In genomic region chr1:7285856-7286454, GRCh38 we compare ENCODE assay signal across 18 cellular contexts.
DNase-seq lines count a peak whose midpoint lies in the region; ATAC-seq, FAIRE-seq and TF ChIP-seq lines count a peak whose summit lies in the region.
"Had no signal": no experiment of that assay in that cellular context is flagged by ENCODE, and none has a peak within 500 bp of the region (broad histone marks: within the 10 kb centered on the region; RNA-seq: fewer than 3 reads in every experiment).

No MANE protein-coding gene starts in this region.

- POLR2A ChIA-PET in IMR-90 (lab: Charles Lee; ENCODE audit: unreplicated experiment) = no interaction called here
- POLR2A ChIA-PET in naive thymus-derived CD4-positive, alpha-beta T cell (lab: Charles Lee) = no interaction called here

- in situ Hi-C loops in IMR-90 (cut with MboI; ENCODE audit: low sequenced_read_pairs) = no loop called here

- H3K56ac ChIP-seq in IMR-90 (ENCODE audit: extremely low read depth, insufficient read depth, low read length) = no peak overlapping the region

- H2AFZ ChIP-seq in IMR-90 (replicated peaks; ENCODE audit: low read length, poor library complexity) (no peak overlapping the region), astrocyte (ENCODE audit: low read depth, low read length) (no peak overlapping the region)

- H2BK120ac ChIP-seq in IMR-90 (ENCODE audit: low read depth, low read length) = peak overlapping the region; percentile 91; the same call in 1 of the 2 replicates

- H3K27me3 Mint-ChIP-seq in astrocyte (ENCODE audit: low read depth, unreplicated experiment) (peaks cover 4% of the 10 kb centered on the region), osteocyte (ENCODE audit: unreplicated experiment) (no peaks in the 10 kb centered on the region)
- H3K27me3 Mint-ChIP-seq in naive thymus-derived CD4-positive, alpha-beta T cell = peaks cover 2 to 52% (median 36%) of the 10 kb centered on the region in 5 donors

- H3K27me3 ChIP-seq in IMR-90 (ENCODE audit: control insufficient read depth, insufficient read depth, low read length) (no peaks in the 10 kb centered on the region), astrocyte (ENCODE audit: insufficient read depth, low read length) (no peaks in the 10 kb centered on the region), esophagus muscularis mucosa (no peaks in the 10 kb centered on the region)
- no peaks in the 10 kb centered on the region for H3K27me3 ChIP-seq in naive thymus-derived CD4-positive, alpha-beta T cell (ENCODE audit: control insufficient read depth in 2 of 2, insufficient read depth in 2 of 2, low read length in 2 of 2)

- H3K27ac ChIP-seq in IMR-90 (ENCODE audit: insufficient read depth, low read length) = no peak overlapping the region
- H3K27ac ChIP-seq in astrocyte (ENCODE audit: low read depth, low read length) = no peak overlapping the region
- H3K27ac ChIP-seq in esophagus muscularis mucosa (replicated peaks in 1 of 4) = no peak overlapping the region
- no peak overlapping the region for H3K27ac ChIP-seq in naive thymus-derived CD4-positive, alpha-beta T cell (ENCODE audit: low read depth, low read length)

- H3K23ac ChIP-seq in IMR-90 (ENCODE audit: low read depth, low read length) = no peak overlapping the region

- H3K79me1 ChIP-seq in IMR-90 (ENCODE audit: low read depth in 1 of 2, low read length in 2 of 2) = no peaks in the 10 kb centered on the region

- H2BK15ac ChIP-seq in IMR-90 (ENCODE audit: low read depth, low read length) = peak overlapping the region; percentile 40; the same call in 2 of the 3 replicates

- H3K36me3 ChIP-seq in IMR-90 (ENCODE audit: control insufficient read depth, insufficient read depth, low read length) = no peaks in the 10 kb centered on the region
- no peaks in the 10 kb centered on the region for H3K36me3 ChIP-seq in astrocyte (ENCODE audit: insufficient read depth, low read length)
- H3K36me3 ChIP-seq in esophagus muscularis mucosa = no peaks in the 10 kb centered on the region
- no peaks in the 10 kb centered on the region for H3K36me3 ChIP-seq in naive thymus-derived CD4-positive, alpha-beta T cell (ENCODE audit: control insufficient read depth in 2 of 3, insufficient read depth in 3 of 3, low read length in 3 of 3)

- H3K14ac ChIP-seq in IMR-90 (replicated peaks; ENCODE audit: low read depth, low read length) = no peak overlapping the region

- CTCF ChIA-PET in IMR-90 (lab: Yijun Ruan, JAX) = no interaction called here
- CTCF ChIA-PET in naive thymus-derived CD4-positive, alpha-beta T cell (lab: Charles Lee) = no interaction called here

- peaks cover 21% of the 10 kb centered on the region for H3K9me1 ChIP-seq in IMR-90 (ENCODE audit: insufficient read depth, low read length)

- dilution Hi-C loops in IMR-90 (cut with HindIII; ENCODE audit: low sequenced_read_pairs, unreplicated experiment) = no loop called here

- H3K36me3 Mint-ChIP-seq in astrocyte (ENCODE audit: low read depth, unreplicated experiment) = peaks cover 6% of the 10 kb centered on the region
- H3K36me3 Mint-ChIP-seq in osteocyte (ENCODE audit: unreplicated experiment) = no peaks in the 10 kb centered on the region
- H3K36me3 Mint-ChIP-seq in naive thymus-derived CD4-positive, alpha-beta T cell = no peaks in the 10 kb centered on the region
- H3K36me3 Mint-ChIP-seq: CD4-positive, alpha-beta memory T cell had no signal

- H2BK20ac ChIP-seq in IMR-90 (ENCODE audit: low read depth, low read length) = peak overlapping the region; percentile 71; the same call in 1 of the 2 replicates

- H3K4ac ChIP-seq in IMR-90 (ENCODE audit: low read depth, low read length) = 0 out of 2 replicates have a peak overlapping the region, but pooled peaks have one; percentile 49

- no peak overlapping the region for H3K9ac ChIP-seq in IMR-90 (ENCODE audit: low read depth, low read length)
- no peak overlapping the region for H3K9ac ChIP-seq in astrocyte (ENCODE audit: low read length)

- H3K9me3 ChIP-seq in IMR-90 (ENCODE audit: control insufficient read depth, insufficient read depth, low read length) (0 out of 2 replicates have a peak, but pooled peaks cover 3% of the 10 kb centered on the region), astrocyte (ENCODE audit: insufficient read depth, low read depth, low read length) (no peaks in the 10 kb centered on the region), esophagus muscularis mucosa (no peaks in the 10 kb centered on the region)
- no peaks in the 10 kb centered on the region for H3K9me3 ChIP-seq in naive thymus-derived CD4-positive, alpha-beta T cell (ENCODE audit: control insufficient read depth in 2 of 3, low read length in 3 of 3)

- ATAC-seq in IMR-90 (ENCODE audit: low read depth) = no peak
- ATAC-seq in naive thymus-derived CD4-positive, alpha-beta T cell = no peak
- ATAC-seq in SK-N-SH treated with all-trans-retinoic acid at 6 μM for 48 hours = no peak

- TF ChIP-seq POLR2A in IMR-90 (IDR thresholded peaks at IDR 0.05; ENCODE audit: low read depth, low read length) = no peak
- no peak for TF ChIP-seq POLR2A in esophagus muscularis mucosa (IDR thresholded peaks at IDR 0.05; ENCODE audit: low read depth)

- H3K4me1 Mint-ChIP-seq in astrocyte (ENCODE audit: low read depth, unreplicated experiment) = peaks cover 9% of the 10 kb centered on the region
- peaks cover 16% of the 10 kb centered on the region for H3K4me1 Mint-ChIP-seq in osteocyte (ENCODE audit: unreplicated experiment)
- H3K4me1 Mint-ChIP-seq in naive thymus-derived CD4-positive, alpha-beta T cell = peaks cover 0 to 5% (median 0%) of the 10 kb centered on the region in 7 donors
- H3K4me1 Mint-ChIP-seq: CD4-positive, alpha-beta memory T cell had no signal

- H3K9me3 Mint-ChIP-seq in astrocyte (ENCODE audit: unreplicated experiment) = peaks cover 12% of the 10 kb centered on the region
- no peaks in the 10 kb centered on the region for H3K9me3 Mint-ChIP-seq in osteocyte (ENCODE audit: unreplicated experiment)
- H3K9me3 Mint-ChIP-seq in naive thymus-derived CD4-positive, alpha-beta T cell = peaks cover 0 to 11% (median 1%) of the 10 kb centered on the region in 11 donors

- H4K91ac ChIP-seq in IMR-90 (ENCODE audit: insufficient read depth, low read depth, low read length) = peak overlapping the region; percentile 69

- H3K27ac Mint-ChIP-seq in astrocyte (ENCODE audit: unreplicated experiment) = peak overlapping the region; percentile 83
- no peak overlapping the region for H3K27ac Mint-ChIP-seq in osteocyte (ENCODE audit: unreplicated experiment)
- H3K27ac Mint-ChIP-seq in naive thymus-derived CD4-positive, alpha-beta T cell = no peak overlapping the region
- H3K27ac Mint-ChIP-seq: CD4-positive, alpha-beta memory T cell had no signal

- no peak overlapping the region for H3K18ac ChIP-seq in IMR-90 (ENCODE audit: low read depth, low read length)

- H4K20me1 ChIP-seq in IMR-90 (ENCODE audit: insufficient read depth, low read length) (no peaks in the 10 kb centered on the region), astrocyte (ENCODE audit: insufficient read depth, low read length) (no peaks in the 10 kb centered on the region)

- no peaks in the 10 kb centered on the region for H3K79me2 ChIP-seq in astrocyte (ENCODE audit: insufficient read depth, low read length)

- peak overlapping the region in 1 of 2 experiments; percentile 25; a peak in 1 of 4 replicates for H4K8ac ChIP-seq in IMR-90 (ENCODE audit: low read depth in 2 of 2, low read length in 2 of 2)

- WGBS in IMR-90 (ENCODE audit: extremely low coverage in 2 of 2, insufficient read length in 1 of 2), 2 experiments = 94% methylated on average over 8 of the region's 10 CpGs; no CpG with 5 or more reads in 1 of the 2 experiments
- WGBS in esophagus muscularis mucosa = 91% methylated on average over 9 of the region's 10 CpGs

- no peak overlapping the region for H4K5ac ChIP-seq in IMR-90 (ENCODE audit: low read depth, low read length)

- TF ChIP-seq CTCF in IMR-90 (conservative IDR thresholded peaks at IDR 0.05; ENCODE audit: low read depth, low read length) = no peak
- TF ChIP-seq CTCF in astrocyte (IDR thresholded peaks at IDR 0.05; ENCODE audit: insufficient read depth, low read depth, low read length) = no peak
- TF ChIP-seq CTCF in esophagus muscularis mucosa (IDR thresholded peaks at IDR 0.05) = no peak
- no peak for TF ChIP-seq CTCF in osteocyte (IDR thresholded peaks at IDR 0.05)

- FAIRE-seq in astrocyte (lab: Jason Lieb, UNC) = no peak
- FAIRE-seq: G401.6, GM12892 had no signal

- intact Hi-C loops in IMR-90 (cut with micrococcal nuclease) (no loop called here), esophagus muscularis mucosa (cut with DNase I) (no loop called here)
- intact Hi-C loops in naive thymus-derived CD4-positive, alpha-beta T cell (cut with micrococcal nuclease) = no loop called here

- no peak overlapping the region for H3K4me3 Mint-ChIP-seq in astrocyte (ENCODE audit: unreplicated experiment)
- no peak overlapping the region for H3K4me3 Mint-ChIP-seq in osteocyte (ENCODE audit: unreplicated experiment)
- no peak overlapping the region for H3K4me3 Mint-ChIP-seq in naive thymus-derived CD4-positive, alpha-beta T cell
- H3K4me3 Mint-ChIP-seq: CD4-positive, alpha-beta memory T cell had no signal

- peak overlapping the region; percentile 83 for H2AK5ac ChIP-seq in IMR-90 (ENCODE audit: low read depth, low read length)

- H2AK9ac ChIP-seq in IMR-90 (replicated peaks; ENCODE audit: low read depth, low read length, poor library complexity) = peak overlapping the region; percentile 33

- no peak for TF ChIP-seq RAD21 in IMR-90 (IDR thresholded peaks at IDR 0.05; ENCODE audit: low read length)

- H3K4me2 ChIP-seq in IMR-90 (ENCODE audit: low read depth, low read length) (no peak overlapping the region), astrocyte (ENCODE audit: low read length) (no peak overlapping the region)

- H3K4me1 ChIP-seq in IMR-90 (ENCODE audit: control insufficient read depth, insufficient read depth, low read length) (peaks cover 20% of the 10 kb centered on the region), astrocyte (ENCODE audit: insufficient read depth, low read length) (peaks cover 24% of the 10 kb centered on the region), esophagus muscularis mucosa (peaks cover 0 to 2% (median 1%) of the 10 kb centered on the region in 4 donors)
- H3K4me1 ChIP-seq in naive thymus-derived CD4-positive, alpha-beta T cell (ENCODE audit: control insufficient read depth in 2 of 2, insufficient read depth in 2 of 2, low read length in 2 of 2) = no peaks in the 10 kb centered on the region

- H3K4me3 ChIP-seq in IMR-90 (ENCODE audit: insufficient read depth, low read depth, low read length) (no peak overlapping the region), astrocyte (ENCODE audit: insufficient read depth, low read depth, low read length) (no peak overlapping the region), esophagus muscularis mucosa (no peak overlapping the region)
- no peak overlapping the region for H3K4me3 ChIP-seq in naive thymus-derived CD4-positive, alpha-beta T cell (ENCODE audit: low read length)

- H2BK5ac ChIP-seq in IMR-90 (ENCODE audit: low read depth, low read length, poor library complexity, severe bottlenecking) = peak overlapping the region; percentile 10

- DNase-seq in IMR-90 = no peak
- no peak for DNase-seq in astrocyte (ENCODE audit: low read depth)
- DNase-seq in esophagus muscularis mucosa (ENCODE audit: extremely low spot score) = peak; percentile 75
- peak; percentile 56 for DNase-seq in osteocyte (ENCODE audit: extremely low spot score, unreplicated experiment)
- no peak for DNase-seq in NCI-H748 (lab: John Stamatoyannopoulos, UW; ENCODE audit: unreplicated experiment)
- no peak for DNase-seq in DMS79 treated with DMSO at 0.1 percent for 48 hours (lab: John Stamatoyannopoulos, UW)
- DNase-seq in naive thymus-derived CD4-positive, alpha-beta T cell = no peak
- DNase-seq: C1 segment of cervical spinal cord; Calu3; CD4-positive, alpha-beta memory T cell; DMS53; DND-41; GOT3; H7; HCEC 1CT had no signal

- TF ChIP-seq EP300 in esophagus muscularis mucosa (IDR thresholded peaks at IDR 0.05) = no peak

- no TSS peak for BruUV-seq in IMR-90 (replicated peaks; lab: Mats Ljungman, UMichigan)

Comparison
In these comparisons a context has a peak if more than half of its experiments do, and no peak if none do; other contexts are left out.
1. DNase-seq: peak in esophagus muscularis mucosa (single experiment) and osteocyte (single experiment); none in IMR-90 (single experiment), astrocyte (single experiment), NCI-H748 (single experiment), DMS79 treated with DMSO at 0.1 percent for 48 hours (single experiment) and naive thymus-derived CD4-positive, alpha-beta T cell (0 of 9).